1 cellular context compared by ENCODE assay signal in the genomic region with DNA sequence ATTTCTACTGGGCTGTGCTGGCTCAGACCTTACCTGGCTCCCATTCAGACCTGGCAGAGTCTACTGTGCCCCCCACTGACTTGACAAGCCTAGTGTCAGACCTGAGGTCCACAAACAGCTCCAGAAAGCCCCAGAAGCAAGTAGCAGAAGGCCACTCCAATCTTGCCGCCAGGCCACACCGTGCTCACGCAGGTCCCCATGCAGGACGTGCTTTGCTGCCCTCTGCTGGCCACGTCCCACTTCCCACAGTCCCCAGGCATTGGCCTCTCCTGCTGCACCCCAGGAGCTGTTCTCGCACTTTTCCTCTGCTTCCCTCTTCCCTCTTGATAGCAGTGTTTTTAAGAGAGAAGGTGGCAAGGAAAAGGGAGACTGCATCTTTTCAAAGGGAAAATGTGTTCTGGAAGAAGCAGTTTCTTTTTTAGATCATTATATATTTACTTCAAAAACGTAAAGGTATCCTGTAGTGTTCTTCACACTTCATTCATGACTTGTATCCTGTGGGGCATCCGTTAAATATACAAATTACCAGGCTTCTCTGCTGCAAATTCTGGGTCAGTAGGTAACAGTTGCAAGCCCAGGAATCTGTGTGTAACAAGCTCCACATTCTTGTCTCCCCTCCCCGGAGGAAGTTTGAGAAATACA.
TF ChIP-seq lines count a peak whose summit lies in the region.

No MANE protein-coding gene starts in this region.

TF ChIP-seq in GM12878, 131 proteins besides CTCF, POLR2A, EP300 and RAD21 (continued from another document):
- TF ChIP-seq NFYA (IDR thresholded peaks at IDR 0.05; ENCODE audit: borderline replicate concordance, low read depth, low read length) (no peak), SMARCA5 (IDR thresholded peaks at IDR 0.05) (0 out of 2 replicates have a peak, but pooled peaks have one; percentile 20), ZNF622 (IDR thresholded peaks at IDR 0.05) (no peak), ZNF217 (IDR thresholded peaks at IDR 0.05) (no peak), SUZ12 (IDR thresholded peaks at IDR 0.05; ENCODE audit: unreplicated experiment) (no peak), LARP7 (IDR thresholded peaks at IDR 0.05) (no peak), ATF7 (IDR thresholded peaks at IDR 0.05; ENCODE audit: low read depth) (no peak), POLR2AphosphoS2 (IDR thresholded peaks at IDR 0.05; ENCODE audit: low read depth, low read length) (no peak), CREM (IDR thresholded peaks at IDR 0.05; ENCODE audit: low read depth) (0 out of 2 replicates have a peak, but pooled peaks have one; percentile 26), SMAD1 (IDR thresholded peaks at IDR 0.05; ENCODE audit: low read depth, partially characterized antibody) (no peak), SPI1 (IDR thresholded peaks at IDR 0.05; ENCODE audit: borderline replicate concordance, insufficient read depth, low read depth, low read length) (no peak), MTA3 (IDR thresholded peaks at IDR 0.05; ENCODE audit: borderline replicate concordance, low read length) (no peak), TCF3 (IDR thresholded peaks at IDR 0.05; ENCODE audit: borderline replicate concordance, insufficient read depth, low read depth, low read length) (no peak), NR2C2 (IDR thresholded peaks at IDR 0.05; ENCODE audit: borderline replicate concordance, control insufficient read depth, insufficient read length, low read depth) (no peak), JUNB (IDR thresholded peaks at IDR 0.05) (no peak), RUNX3 (IDR thresholded peaks at IDR 0.05; ENCODE audit: low read length) (no peak), YY1 (IDR thresholded peaks at IDR 0.05; ENCODE audit: low read depth, low read length) (0 out of 2 replicates have a peak, but pooled peaks have one; percentile 56), CEBPB (IDR thresholded peaks at IDR 0.05; ENCODE audit: borderline replicate concordance in 1 of 2, low read depth in 2 of 2, low read length in 2 of 2) (no peak), CREB1 (IDR thresholded peaks at IDR 0.05; ENCODE audit: low read depth) (no peak)
- TF ChIP-seq, protein P1, sequence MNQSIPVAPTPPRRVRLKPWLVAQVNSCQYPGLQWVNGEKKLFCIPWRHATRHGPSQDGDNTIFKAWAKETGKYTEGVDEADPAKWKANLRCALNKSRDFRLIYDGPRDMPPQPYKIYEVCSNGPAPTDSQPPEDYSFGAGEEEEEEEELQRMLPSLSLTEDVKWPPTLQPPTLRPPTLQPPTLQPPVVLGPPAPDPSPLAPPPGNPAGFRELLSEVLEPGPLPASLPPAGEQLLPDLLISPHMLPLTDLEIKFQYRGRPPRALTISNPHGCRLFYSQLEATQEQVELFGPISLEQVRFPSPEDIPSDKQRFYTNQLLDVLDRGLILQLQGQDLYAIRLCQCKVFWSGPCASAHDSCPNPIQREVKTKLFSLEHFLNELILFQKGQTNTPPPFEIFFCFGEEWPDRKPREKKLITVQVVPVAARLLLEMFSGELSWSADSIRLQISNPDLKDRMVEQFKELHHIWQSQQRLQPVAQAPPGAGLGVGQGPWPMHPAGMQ (IDR thresholded peaks at IDR 0.05; ENCODE audit: borderline replicate concordance) = no peak
- TF ChIP-seq, protein P2, sequence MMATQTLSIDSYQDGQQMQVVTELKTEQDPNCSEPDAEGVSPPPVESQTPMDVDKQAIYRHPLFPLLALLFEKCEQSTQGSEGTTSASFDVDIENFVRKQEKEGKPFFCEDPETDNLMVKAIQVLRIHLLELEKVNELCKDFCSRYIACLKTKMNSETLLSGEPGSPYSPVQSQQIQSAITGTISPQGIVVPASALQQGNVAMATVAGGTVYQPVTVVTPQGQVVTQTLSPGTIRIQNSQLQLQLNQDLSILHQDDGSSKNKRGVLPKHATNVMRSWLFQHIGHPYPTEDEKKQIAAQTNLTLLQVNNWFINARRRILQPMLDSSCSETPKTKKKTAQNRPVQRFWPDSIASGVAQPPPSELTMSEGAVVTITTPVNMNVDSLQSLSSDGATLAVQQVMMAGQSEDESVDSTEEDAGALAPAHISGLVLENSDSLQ (IDR thresholded peaks at IDR 0.05) = no peak
- TF ChIP-seq, protein P3, sequence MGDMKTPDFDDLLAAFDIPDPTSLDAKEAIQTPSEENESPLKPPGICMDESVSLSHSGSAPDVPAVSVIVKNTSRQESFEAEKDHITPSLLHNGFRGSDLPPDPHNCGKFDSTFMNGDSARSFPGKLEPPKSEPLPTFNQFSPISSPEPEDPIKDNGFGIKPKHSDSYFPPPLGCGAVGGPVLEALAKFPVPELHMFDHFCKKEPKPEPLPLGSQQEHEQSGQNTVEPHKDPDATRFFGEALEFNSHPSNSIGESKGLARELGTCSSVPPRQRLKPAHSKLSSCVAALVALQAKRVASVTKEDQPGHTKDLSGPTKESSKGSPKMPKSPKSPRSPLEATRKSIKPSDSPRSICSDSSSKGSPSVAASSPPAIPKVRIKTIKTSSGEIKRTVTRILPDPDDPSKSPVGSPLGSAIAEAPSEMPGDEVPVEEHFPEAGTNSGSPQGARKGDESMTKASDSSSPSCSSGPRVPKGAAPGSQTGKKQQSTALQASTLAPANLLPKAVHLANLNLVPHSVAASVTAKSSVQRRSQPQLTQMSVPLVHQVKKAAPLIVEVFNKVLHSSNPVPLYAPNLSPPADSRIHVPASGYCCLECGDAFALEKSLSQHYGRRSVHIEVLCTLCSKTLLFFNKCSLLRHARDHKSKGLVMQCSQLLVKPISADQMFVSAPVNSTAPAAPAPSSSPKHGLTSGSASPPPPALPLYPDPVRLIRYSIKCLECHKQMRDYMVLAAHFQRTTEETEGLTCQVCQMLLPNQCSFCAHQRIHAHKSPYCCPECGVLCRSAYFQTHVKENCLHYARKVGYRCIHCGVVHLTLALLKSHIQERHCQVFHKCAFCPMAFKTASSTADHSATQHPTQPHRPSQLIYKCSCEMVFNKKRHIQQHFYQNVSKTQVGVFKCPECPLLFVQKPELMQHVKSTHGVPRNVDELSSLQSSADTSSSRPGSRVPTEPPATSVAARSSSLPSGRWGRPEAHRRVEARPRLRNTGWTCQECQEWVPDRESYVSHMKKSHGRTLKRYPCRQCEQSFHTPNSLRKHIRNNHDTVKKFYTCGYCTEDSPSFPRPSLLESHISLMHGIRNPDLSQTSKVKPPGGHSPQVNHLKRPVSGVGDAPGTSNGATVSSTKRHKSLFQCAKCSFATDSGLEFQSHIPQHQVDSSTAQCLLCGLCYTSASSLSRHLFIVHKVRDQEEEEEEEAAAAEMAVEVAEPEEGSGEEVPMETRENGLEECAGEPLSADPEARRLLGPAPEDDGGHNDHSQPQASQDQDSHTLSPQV (IDR thresholded peaks at IDR 0.05) = no peak
- TF ChIP-seq, protein P4, sequence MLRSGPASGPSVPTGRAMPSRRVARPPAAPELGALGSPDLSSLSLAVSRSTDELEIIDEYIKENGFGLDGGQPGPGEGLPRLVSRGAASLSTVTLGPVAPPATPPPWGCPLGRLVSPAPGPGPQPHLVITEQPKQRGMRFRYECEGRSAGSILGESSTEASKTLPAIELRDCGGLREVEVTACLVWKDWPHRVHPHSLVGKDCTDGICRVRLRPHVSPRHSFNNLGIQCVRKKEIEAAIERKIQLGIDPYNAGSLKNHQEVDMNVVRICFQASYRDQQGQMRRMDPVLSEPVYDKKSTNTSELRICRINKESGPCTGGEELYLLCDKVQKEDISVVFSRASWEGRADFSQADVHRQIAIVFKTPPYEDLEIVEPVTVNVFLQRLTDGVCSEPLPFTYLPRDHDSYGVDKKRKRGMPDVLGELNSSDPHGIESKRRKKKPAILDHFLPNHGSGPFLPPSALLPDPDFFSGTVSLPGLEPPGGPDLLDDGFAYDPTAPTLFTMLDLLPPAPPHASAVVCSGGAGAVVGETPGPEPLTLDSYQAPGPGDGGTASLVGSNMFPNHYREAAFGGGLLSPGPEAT (IDR thresholded peaks at IDR 0.05; ENCODE audit: low read depth) = no peak
- TF ChIP-seq, protein P5, sequence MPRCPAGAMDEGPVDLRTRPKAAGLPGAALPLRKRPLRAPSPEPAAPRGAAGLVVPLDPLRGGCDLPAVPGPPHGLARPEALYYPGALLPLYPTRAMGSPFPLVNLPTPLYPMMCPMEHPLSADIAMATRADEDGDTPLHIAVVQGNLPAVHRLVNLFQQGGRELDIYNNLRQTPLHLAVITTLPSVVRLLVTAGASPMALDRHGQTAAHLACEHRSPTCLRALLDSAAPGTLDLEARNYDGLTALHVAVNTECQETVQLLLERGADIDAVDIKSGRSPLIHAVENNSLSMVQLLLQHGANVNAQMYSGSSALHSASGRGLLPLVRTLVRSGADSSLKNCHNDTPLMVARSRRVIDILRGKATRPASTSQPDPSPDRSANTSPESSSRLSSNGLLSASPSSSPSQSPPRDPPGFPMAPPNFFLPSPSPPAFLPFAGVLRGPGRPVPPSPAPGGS (IDR thresholded peaks at IDR 0.05; ENCODE audit: borderline replicate concordance, insufficient read depth, low read depth, low read length, poor library complexity, severe bottlenecking) = no peak
- TF ChIP-seq, protein P6, sequence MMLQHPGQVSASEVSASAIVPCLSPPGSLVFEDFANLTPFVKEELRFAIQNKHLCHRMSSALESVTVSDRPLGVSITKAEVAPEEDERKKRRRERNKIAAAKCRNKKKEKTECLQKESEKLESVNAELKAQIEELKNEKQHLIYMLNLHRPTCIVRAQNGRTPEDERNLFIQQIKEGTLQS (IDR thresholded peaks at IDR 0.05; ENCODE audit: borderline replicate concordance, extremely low read depth, low read depth, low read length) = no peak
TF ChIP-seq in GM12878: peak in this region for 6.
